9 cellular contexts compared by ENCODE assay signal in genomic region chr17:8294814-8295316, GRCh38. TPM values are rescaled to one million over a fixed set of nuclear protein-coding genes. Genes with fewer than 3 reads are reported as not detected.
DNase-seq lines count a peak whose midpoint lies in the region; ATAC-seq and TF ChIP-seq lines count a peak whose summit lies in the region.
"Had no signal": no experiment of that assay in that cellular context is flagged by ENCODE, and none has a peak within 500 bp of the region (broad histone marks: within the 10 kb centered on the region; RNA-seq: fewer than 3 reads in every experiment).

No MANE protein-coding gene starts in this region.

- no peak for ATAC-seq in activated T-cell treated with anti-CD3 and anti-CD28 coated beads, Interleukin-2, amount 50 U/mL, for 72 hours (replicated peaks in 1 of 2)
- no peak for ATAC-seq in central memory CD8-positive, alpha-beta T cell (replicated peaks; ENCODE audit: extremely low read depth, poor library complexity, severe bottlenecking)
- no peak for ATAC-seq in memory B cell (ENCODE audit: low read depth)
- peak; percentile 3 to 15 for ATAC-seq in upper lobe of left lung (ENCODE audit: low FRiP score in 2 of 2)
- no peak for ATAC-seq in HG03565 (IDR thresholded peaks at IDR 0.05; ENCODE audit: unreplicated experiment)

- TF ChIP-seq CTCF in upper lobe of left lung (IDR thresholded peaks at IDR 0.05) = no peak

- H3K27ac ChIP-seq in upper lobe of left lung = peak overlapping the region; percentile 87 to 94 (median 92)

- H3K4me3 Mint-ChIP-seq in activated T-cell treated with anti-CD3 and anti-CD28 coated beads, Interleukin-2, amount 50 U/mL, for 72 hours = peak overlapping the region; percentile 86 to 93
- peak overlapping the region; percentile 92 for H3K4me3 Mint-ChIP-seq in central memory CD8-positive, alpha-beta T cell
- H3K4me3 Mint-ChIP-seq in memory B cell = peak overlapping the region; percentile 93

- no peak for TF ChIP-seq POLR2A in upper lobe of left lung (IDR thresholded peaks at IDR 0.05)

- peak overlapping the region; percentile 27 to 78 (median 68) for H3K4me3 ChIP-seq in upper lobe of left lung

- no peak for TF ChIP-seq EP300 in upper lobe of left lung (IDR thresholded peaks at IDR 0.05)

- H3K27me3 ChIP-seq in upper lobe of left lung = no peaks in the 10 kb centered on the region

- H3K27me3 Mint-ChIP-seq in activated T-cell treated with anti-CD3 and anti-CD28 coated beads, Interleukin-2, amount 50 U/mL, for 72 hours (ENCODE audit: low read depth) = no peaks in the 10 kb centered on the region
- no peaks in the 10 kb centered on the region for H3K27me3 Mint-ChIP-seq in central memory CD8-positive, alpha-beta T cell
- H3K27me3 Mint-ChIP-seq in memory B cell = no peaks in the 10 kb centered on the region

- no peaks in the 10 kb centered on the region for H3K36me3 ChIP-seq in upper lobe of left lung

- peaks cover 8 to 21% (median 12%) of the 10 kb centered on the region in 4 donors for H3K4me1 ChIP-seq in upper lobe of left lung

- no peaks in the 10 kb centered on the region for H3K9me3 ChIP-seq in upper lobe of left lung

- DNase-seq in activated T-cell treated with anti-CD3 and anti-CD28 coated beads, Interleukin-2, amount 50 U/mL, for 72 hours = no peak
- DNase-seq in activated T-cell treated with anti-CD3 and anti-CD28 coated beads, Interleukin-2, amount 50 U/mL, for 1 hour = no peak
- no peak for DNase-seq in central memory CD8-positive, alpha-beta T cell (ENCODE audit: low spot score in 2 of 2)
- DNase-seq in memory B cell (ENCODE audit: low spot score in 2 of 2) (no peak), upper lobe of left lung (no peak), NCI-H526 (lab: John Stamatoyannopoulos, UW) (no peak), KBM-7 (no peak)

- H3K27ac Mint-ChIP-seq in activated T-cell treated with anti-CD3 and anti-CD28 coated beads, Interleukin-2, amount 50 U/mL, for 72 hours = peak overlapping the region; percentile 58
- H3K27ac Mint-ChIP-seq in central memory CD8-positive, alpha-beta T cell (ENCODE audit: low read depth) = peak overlapping the region; percentile 93
- peak overlapping the region; percentile 82 for H3K27ac Mint-ChIP-seq in memory B cell

- H3K36me3 Mint-ChIP-seq in activated T-cell treated with anti-CD3 and anti-CD28 coated beads, Interleukin-2, amount 50 U/mL, for 72 hours (ENCODE audit: insufficient read depth in 2 of 2) = peaks cover 3 to 5% of the 10 kb centered on the region in 2 donors
- peaks cover 11% of the 10 kb centered on the region for H3K36me3 Mint-ChIP-seq in central memory CD8-positive, alpha-beta T cell (ENCODE audit: insufficient read depth)
- peaks cover 2% of the 10 kb centered on the region for H3K36me3 Mint-ChIP-seq in memory B cell

- H3K9me3 Mint-ChIP-seq in activated T-cell treated with anti-CD3 and anti-CD28 coated beads, Interleukin-2, amount 50 U/mL, for 72 hours = peaks cover 0 to 2% of the 10 kb centered on the region in 2 donors
- H3K9me3 Mint-ChIP-seq in central memory CD8-positive, alpha-beta T cell = no peaks in the 10 kb centered on the region
- no peaks in the 10 kb centered on the region for H3K9me3 Mint-ChIP-seq in memory B cell

- 7 to 8% methylated on average over 14 to 15 of the region's 15 CpGs for WGBS in upper lobe of left lung, 2 donors

- H3K4me1 Mint-ChIP-seq in activated T-cell treated with anti-CD3 and anti-CD28 coated beads, Interleukin-2, amount 50 U/mL, for 72 hours (ENCODE audit: low read depth) = peaks cover 18% of the 10 kb centered on the region
- peaks cover 46% of the 10 kb centered on the region for H3K4me1 Mint-ChIP-seq in central memory CD8-positive, alpha-beta T cell
- H3K4me1 Mint-ChIP-seq in memory B cell = peaks cover 25% of the 10 kb centered on the region

- in situ Hi-C loops in KBM-7 (cut with MboI; ENCODE audit: low pct_unique_long_range_greater_than_20kb, low sequenced_read_pairs) = no loop called here

RNA-seq across cellular contexts. Expression of gene SLC25A35, which starts 0.3 kb away (rescaled TPM):
- 1 to 10 TPM; 5.3 to 6.1 TPM for total RNA-seq in activated T-cell treated with anti-CD3 and anti-CD28 coated beads, Interleukin-2, amount 50 U/mL, for 72 hours
- total RNA-seq in upper lobe of left lung = 10 to 100 TPM in 3 of 6 donors, 1 to 10 TPM in 3; 3.9 to 18.9 (median 9.5) TPM

RNA-seq across cellular contexts. Expression of gene RANGRF, which starts 6.4 kb away (rescaled TPM):
- total RNA-seq in activated T-cell treated with anti-CD3 and anti-CD28 coated beads, Interleukin-2, amount 50 U/mL, for 72 hours = 10 to 100 TPM; 59.2 to 73.8 TPM
- 10 to 100 TPM; 19.9 to 32.4 (median 26.6) TPM for total RNA-seq in upper lobe of left lung

RNA-seq across cellular contexts. Expression of gene ARHGEF15, which starts 15.2 kb away (rescaled TPM):
- total RNA-seq in activated T-cell treated with anti-CD3 and anti-CD28 coated beads, Interleukin-2, amount 50 U/mL, for 72 hours = not detected
- total RNA-seq in upper lobe of left lung = 100 to 1,000 TPM in 2 of 6 donors, 10 to 100 TPM in 4; 12.5 to 127 (median 30.4) TPM

RNA-seq across cellular contexts. Expression of gene ODF4, which starts 44.8 kb away (rescaled TPM):
- not detected for total RNA-seq in activated T-cell treated with anti-CD3 and anti-CD28 coated beads, Interleukin-2, amount 50 U/mL, for 72 hours
- not detected for total RNA-seq in upper lobe of left lung
- total RNA-seq: pulmonary artery endothelial cell had no signal

RNA-seq across cellular contexts. Expression of gene PFAS, which starts 45.8 kb away (rescaled TPM):
- total RNA-seq in activated T-cell treated with anti-CD3 and anti-CD28 coated beads, Interleukin-2, amount 50 U/mL, for 72 hours = 10 to 100 TPM; 59.9 to 72.2 TPM
- total RNA-seq in upper lobe of left lung = 10 to 100 TPM; 11.9 to 60.8 (median 29.5) TPM

Comparison
In these comparisons a context has a peak if more than half of its experiments do, and no peak if none do; other contexts are left out.
1. ATAC-seq: peak in upper lobe of left lung (2 of 2); none in activated T-cell treated with anti-CD3 and anti-CD28 coated beads, Interleukin-2, amount 50 U/mL, for 72 hours (0 of 2), central memory CD8-positive, alpha-beta T cell (single experiment), memory B cell (single experiment) and HG03565 (single experiment).
2. RNA of gene ARHGEF15, which starts 15.2 kb away (total RNA-seq): 12.5 to 127 TPM in upper lobe of left lung; not detected in activated T-cell treated with anti-CD3 and anti-CD28 coated beads, Interleukin-2, amount 50 U/mL, for 72 hours; every median in the first group is over 10 times any median in the second.
3. Peak in every context shown above with its lines, with median percentiles within 50 percentile points of each other: H3K27ac Mint-ChIP-seq and H3K4me3 Mint-ChIP-seq.